ENCODE assay signal across 9 cellular contexts in genomic region chr7:1666251-1666778, GRCh38. TPM values are rescaled to one million over a fixed set of nuclear protein-coding genes. Genes with fewer than 3 reads are reported as not detected.
DNase-seq lines count a peak whose midpoint lies in the region; ATAC-seq, FAIRE-seq and TF ChIP-seq lines count a peak whose summit lies in the region.
"Had no signal": no experiment of that assay in that cellular context is flagged by ENCODE, and none has a peak within 500 bp of the region (broad histone marks: within the 10 kb centered on the region; RNA-seq: fewer than 3 reads in every experiment).

No MANE protein-coding gene starts in this region.

- no peak for TF ChIP-seq CTCF in HFFc6 (IDR thresholded peaks at IDR 0.05)
- no peak for TF ChIP-seq CTCF in endodermal cell (conservative IDR thresholded peaks at IDR 0.05)
- no peak for TF ChIP-seq CTCF in neural cell (IDR thresholded peaks at IDR 0.05; ENCODE audit: poor library complexity, severe bottlenecking)

- H3K36me3 Mint-ChIP-seq in HFFc6 (ENCODE audit: low read depth) (no peaks in the 10 kb centered on the region), endodermal cell (ENCODE audit: low read depth) (no peaks in the 10 kb centered on the region)

- no peak for FAIRE-seq in GM19239 (lab: Jason Lieb, UNC)

- no peaks in the 10 kb centered on the region for H4K20me1 ChIP-seq in neural cell (ENCODE audit: insufficient read depth)

- no peaks in the 10 kb centered on the region for H3K9me2 ChIP-seq in neural cell (ENCODE audit: insufficient read depth, low read length)

- H3K9me3 Mint-ChIP-seq in HFFc6 (no peaks in the 10 kb centered on the region), endodermal cell (peaks cover 3% of the 10 kb centered on the region)
- H3K9me3 Mint-ChIP-seq: T-helper 1 cell treated with Interleukin-12 subunit alpha and Interleukin-12 subunit beta and Interleukin-4 antibody, amounts not matched to agents 30 μg/mL and 1 μg/mL, for 36 hours had no signal

- H3K4me3 Mint-ChIP-seq in HFFc6 = peak overlapping the region; percentile 17; the same call in 1 of the 2 replicates
- no peak overlapping the region for H3K4me3 Mint-ChIP-seq in endodermal cell

- no peak overlapping the region for H3K9ac ChIP-seq in endodermal cell (ENCODE audit: extremely low read depth, low read length, poor library complexity, severe bottlenecking)
- H3K9ac ChIP-seq in neural cell (ENCODE audit: low read length) = peak overlapping the region; percentile 71

- H3K4me1 ChIP-seq in endodermal cell (ENCODE audit: control insufficient read depth, insufficient read depth, low read length) = no peaks in the 10 kb centered on the region

- WGBS in endodermal cell (ENCODE audit: insufficient coverage in 1 of 2, insufficient read length in 1 of 2), 2 experiments = 0 to 1% methylated on average over 8 to 53 of the region's 53 CpGs

- H3K27ac Mint-ChIP-seq in HFFc6 (no peak overlapping the region), endodermal cell (no peak overlapping the region)
- H3K27ac Mint-ChIP-seq: T-helper 1 cell treated with Interleukin-12 subunit alpha and Interleukin-12 subunit beta and Interleukin-4 antibody, amounts not matched to agents 30 μg/mL and 1 μg/mL, for 36 hours had no signal

- peaks cover 5% of the 10 kb centered on the region for H3K27me3 Mint-ChIP-seq in HFFc6 (ENCODE audit: insufficient read depth)
- peaks cover 66% of the 10 kb centered on the region for H3K27me3 Mint-ChIP-seq in endodermal cell (ENCODE audit: insufficient read depth)

- H3F3A ChIP-seq in neural cell (ENCODE audit: insufficient read depth, low read length, poor library complexity, severe bottlenecking) = no peaks in the 10 kb centered on the region

- TF ChIP-seq EP300 in neural cell (conservative IDR thresholded peaks at IDR 0.05; ENCODE audit: poor library complexity, severe bottlenecking) = no peak

- no peaks in the 10 kb centered on the region for H3K4me1 Mint-ChIP-seq in HFFc6 (ENCODE audit: low read depth)
- H3K4me1 Mint-ChIP-seq in endodermal cell = peaks cover 4% of the 10 kb centered on the region

- H3K36me3 ChIP-seq in endodermal cell (ENCODE audit: control insufficient read depth, insufficient read depth, low read length) (no peaks in the 10 kb centered on the region), neural cell (ENCODE audit: insufficient read depth, low read length) (no peaks in the 10 kb centered on the region)

- peak overlapping the region; percentile 19 for H3K4me2 ChIP-seq in neural cell (ENCODE audit: low read length)

- H3K27ac ChIP-seq in endodermal cell (ENCODE audit: low read depth, low read length) = no peak overlapping the region
- peak overlapping the region; percentile 34 for H3K27ac ChIP-seq in neural cell (ENCODE audit: low read length)

- peaks cover 5% of the 10 kb centered on the region for H3K79me2 ChIP-seq in neural cell (replicated peaks; ENCODE audit: insufficient read depth, low read length)

- H3K9me3 ChIP-seq in endodermal cell (ENCODE audit: control insufficient read depth, low read length) = no peaks in the 10 kb centered on the region
- H3K9me3 ChIP-seq in neural cell (ENCODE audit: low read length) = no peaks in the 10 kb centered on the region

- no peak for TF ChIP-seq RAD21 in neural cell (conservative IDR thresholded peaks at IDR 0.05)

- no peak overlapping the region for H2AFZ ChIP-seq in neural cell (ENCODE audit: low read depth, low read length)

- no peak for ATAC-seq in GM18909 (IDR thresholded peaks at IDR 0.05; ENCODE audit: poor library complexity, unreplicated experiment)

- H3K4me3 ChIP-seq in endodermal cell (ENCODE audit: low read length) = no peak overlapping the region
- H3K4me3 ChIP-seq in neural cell (ENCODE audit: low read length) = peak overlapping the region; percentile 84

- DNase-seq in AG08395 (ENCODE audit: low spot score) (peak; percentile 53), HFFc6 (no peak), endodermal cell (peak; percentile 69), NOMO-1 (lab: John Stamatoyannopoulos, UW; ENCODE audit: unreplicated experiment in 2 of 2) (no peak), GM19239 (ENCODE audit: insufficient read length, low spot score) (no peak), NCI-H446 (lab: John Stamatoyannopoulos, UW) (no peak)

- H3K27me3 ChIP-seq in endodermal cell (ENCODE audit: control insufficient read depth, insufficient read depth, low read length, poor library complexity, severe bottlenecking) (peaks cover 82% of the 10 kb centered on the region), neural cell (ENCODE audit: insufficient read depth, low read depth, low read length) (peaks cover 18% of the 10 kb centered on the region)

TF ChIP-seq in neural cell, 6 proteins besides CTCF, POLR2A, EP300 and RAD21:
- TF ChIP-seq MXI1 (conservative IDR thresholded peaks at IDR 0.05; ENCODE audit: poor library complexity, severe bottlenecking) (no peak), REST (IDR thresholded peaks at IDR 0.05; ENCODE audit: borderline replicate concordance) (no peak), POLR2AphosphoS5 (IDR thresholded peaks at IDR 0.05) (no peak), EZH2 (IDR thresholded peaks at IDR 0.05; ENCODE audit: borderline replicate concordance, insufficient read depth, low read length, poor library complexity, severe bottlenecking) (no peak), TAF1 (IDR thresholded peaks at IDR 0.05; ENCODE audit: low read depth) (no peak), SMC3 (conservative IDR thresholded peaks at IDR 0.05; ENCODE audit: poor library complexity) (no peak)

RNA-seq across cellular contexts. Expression of gene ELFN1, which starts 3.8 kb away (rescaled TPM):
- total RNA-seq in HFFc6 (2021; fragmentation: NEBNext Ultra II Directional; extraction: Animal tissue kit (Norgen Biotek cat#: 25700)) = 1 to 10 TPM; 1.5 to 4.2 (median 1.6) TPM
- total RNA-seq in endodermal cell = 1 to 10 TPM; 2.1 to 5.0 TPM
- polyA plus RNA-seq in endodermal cell (2013, experiment 1 of 2) = 13.6 TPM
- 12.4 TPM for polyA plus RNA-seq in endodermal cell (2013, experiment 2 of 2)
- 11.8 and 13.9 TPM in 2 replicates for polyA plus RNA-seq in neural cell
- polyA minus RNA-seq in neural cell = 14.5 and 15.8 TPM in 2 replicates

Comparison
In these comparisons a context has a peak if more than half of its experiments do, and no peak if none do; other contexts are left out.
1. DNase-seq: peak in AG08395 (single experiment) and endodermal cell (single experiment); none in HFFc6 (single experiment), NOMO-1 (0 of 2), GM19239 (single experiment) and NCI-H446 (0 of 2).